ENCODE assay signal across 8 cellular contexts in the genomic region with DNA sequence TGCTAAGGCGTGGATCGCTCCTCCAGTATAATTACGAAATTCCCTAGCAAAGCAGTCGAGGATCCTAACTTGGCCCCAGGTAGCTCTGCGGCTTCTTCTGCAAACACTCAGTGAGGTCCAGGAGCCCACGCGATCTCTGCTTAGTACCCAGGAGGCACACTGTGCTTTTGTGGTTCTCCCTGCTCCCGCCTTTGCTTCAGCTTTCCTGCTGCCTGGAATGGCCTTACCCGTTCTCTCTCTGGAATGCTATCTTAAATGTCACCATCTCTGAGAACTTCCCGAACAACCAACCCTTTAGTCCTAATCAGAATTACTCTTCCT. TPM values are rescaled to one million over a fixed set of nuclear protein-coding genes. Genes with fewer than 3 reads are reported as not detected.
DNase-seq lines count a peak whose midpoint lies in the region; ATAC-seq and TF ChIP-seq lines count a peak whose summit lies in the region.

No MANE protein-coding gene starts in this region.

- ATAC-seq in HG03045 (IDR thresholded peaks at IDR 0.05; ENCODE audit: unreplicated experiment) (peak; percentile 1), T-cell (replicated peaks in 1 of 4) (no peak), GM21360 (IDR thresholded peaks at IDR 0.05; ENCODE audit: unreplicated experiment) (no peak)

- H3K9me3 Mint-ChIP-seq in T-cell, result no peaks in the 10 kb centered on the region

- H3K36me3 ChIP-seq in fibroblast of lung (ENCODE audit: control insufficient read depth, insufficient read depth, low read length), result peaks cover 2% of the 10 kb centered on the region
- peaks cover 18% of the 10 kb centered on the region for H3K36me3 ChIP-seq in neuron (ENCODE audit: insufficient read depth, low read length)

- peak overlapping the region; percentile 69 to 93 (median 88) for H3K4me3 ChIP-seq in fibroblast of lung (replicated peaks in 1 of 4; ENCODE audit: control extremely low read depth in 1 of 4, insufficient read depth in 1 of 4, low read depth in 3 of 4, low read length in 4 of 4)
- peak overlapping the region; percentile 63 for H3K4me3 ChIP-seq in neuron (ENCODE audit: low read length)

- H4K20me1 ChIP-seq in fibroblast of lung (ENCODE audit: control insufficient read depth, extremely low read depth, insufficient read depth, low read length), result peaks cover 2% of the 10 kb centered on the region

- H3K4me1 Mint-ChIP-seq in T-cell, result peaks cover 38 to 46% (median 43%) of the 10 kb centered on the region in 3 donors

- peak; percentile 9 for DNase-seq in DMS79 treated with DMSO at 0.1 percent for 48 hours (lab: John Stamatoyannopoulos, UW)
- no peak for DNase-seq in DMS79 (lab: John Stamatoyannopoulos, UW)
- DNase-seq in T-cell, result peak in 3 of 34 experiments; percentile 1 to 3 (median 2)
- DNase-seq in fibroblast of lung (ENCODE audit: low read depth in 2 of 2), result no peak
- DNase-seq in G401 (ENCODE audit: low spot score), result no peak

- peak overlapping the region; percentile 90 for H3K9ac ChIP-seq in fibroblast of lung (ENCODE audit: insufficient read depth, low read length)

- H3K27ac ChIP-seq in fibroblast of lung (ENCODE audit: insufficient read depth, low read length), result peak overlapping the region; percentile 95

- H3K4me1 ChIP-seq in fibroblast of lung (ENCODE audit: control insufficient read depth, extremely low read depth, insufficient read depth, low read length) (no peaks in the 10 kb centered on the region), neuron (ENCODE audit: insufficient read depth, low read length) (peaks cover 24% of the 10 kb centered on the region)

- H2AFZ ChIP-seq in fibroblast of lung (ENCODE audit: low read length), result peak overlapping the region; percentile 89
- H2AFZ ChIP-seq in neuron (ENCODE audit: low read depth, low read length), result peak overlapping the region; percentile 58

- no peaks in the 10 kb centered on the region for H3K27me3 Mint-ChIP-seq in T-cell

- H3K36me3 Mint-ChIP-seq in T-cell, result peaks cover 9% of the 10 kb centered on the region

- H3K79me2 ChIP-seq in fibroblast of lung (ENCODE audit: control insufficient read depth, insufficient read depth, low read length), result peaks cover 30% of the 10 kb centered on the region

- CTCF ChIA-PET in T-cell (lab: Charles Lee), result interaction anchor here (0.5 to 0.6 kb wide), 2 partner anchors 121 to 275 kb away, joined by 3 to 4 read pairs; no protein-coding TSS in a partner anchor

- H3K4me2 ChIP-seq in fibroblast of lung (ENCODE audit: extremely low read depth, insufficient read depth, low read length), result peak overlapping the region; percentile 73

- TF ChIP-seq CTCF in fibroblast of lung (conservative IDR thresholded peaks at IDR 0.05 in 1 of 2, IDR thresholded peaks at IDR 0.05 in 1 of 2; ENCODE audit: low read depth in 1 of 2, low read length in 2 of 2), result no peak

- POLR2A ChIA-PET in T-cell (lab: Charles Lee), result no interaction called here

- in situ Hi-C loops in G401 (cut with HindIII; ENCODE audit: low sequenced_read_pairs), result no loop called here

- H3K4me3 Mint-ChIP-seq in T-cell, result peak overlapping the region; percentile 97 to 99 (median 99)

- H3K27me3 ChIP-seq in fibroblast of lung (ENCODE audit: control insufficient read depth, insufficient read depth, low read length) (no peaks in the 10 kb centered on the region), neuron (ENCODE audit: insufficient read depth, low read length) (no peaks in the 10 kb centered on the region)

- peak overlapping the region; percentile 86 to 97 for H3K27ac Mint-ChIP-seq in T-cell

- no peaks in the 10 kb centered on the region for H3K9me3 ChIP-seq in fibroblast of lung (ENCODE audit: control insufficient read depth, insufficient read depth, low read depth, low read length)
- no peaks in the 10 kb centered on the region for H3K9me3 ChIP-seq in neuron (ENCODE audit: low read length)

RNA-seq across cellular contexts. Expression of a gene that starts 0.6 kb away (rescaled TPM):
- total RNA-seq in T-cell (10 to 100 TPM; 15.6 to 21.6 (median 19.0) TPM), fibroblast of lung (33.1 and 45.4 TPM in 2 replicates)
- 12.9 and 13.1 TPM in 2 replicates for polyA plus RNA-seq in fibroblast of lung
- polyA plus RNA-seq in fibroblast of lung (2012), result 7.4 and 8.8 TPM in 2 replicates
- 9.6 and 23.4 TPM in 2 replicates for polyA minus RNA-seq in fibroblast of lung (ENCODE audit: low replicate concordance)
- total RNA-seq in G401 (2014; rRNA removed; shearing (Covaris generic)), result 18.6 and 27.0 TPM in 2 replicates

RNA-seq across cellular contexts. Expression of a gene that starts 0.9 kb away (rescaled TPM):
- total RNA-seq in T-cell (10 to 100 TPM; 11.3 to 15.1 (median 12.5) TPM), fibroblast of lung (6.9 and 8.6 TPM in 2 replicates)
- 18.9 and 24.0 TPM in 2 replicates for polyA plus RNA-seq in fibroblast of lung
- polyA plus RNA-seq in fibroblast of lung (2012), result 21.0 and 25.2 TPM in 2 replicates
- 1.2 and 2.4 TPM in 2 replicates for polyA minus RNA-seq in fibroblast of lung (ENCODE audit: low replicate concordance)
- total RNA-seq in G401 (2014; rRNA removed; shearing (Covaris generic)), result 9.4 and 10.9 TPM in 2 replicates
